Comparison of ENCODE assay signal across 8 cellular contexts in the genomic region with DNA sequence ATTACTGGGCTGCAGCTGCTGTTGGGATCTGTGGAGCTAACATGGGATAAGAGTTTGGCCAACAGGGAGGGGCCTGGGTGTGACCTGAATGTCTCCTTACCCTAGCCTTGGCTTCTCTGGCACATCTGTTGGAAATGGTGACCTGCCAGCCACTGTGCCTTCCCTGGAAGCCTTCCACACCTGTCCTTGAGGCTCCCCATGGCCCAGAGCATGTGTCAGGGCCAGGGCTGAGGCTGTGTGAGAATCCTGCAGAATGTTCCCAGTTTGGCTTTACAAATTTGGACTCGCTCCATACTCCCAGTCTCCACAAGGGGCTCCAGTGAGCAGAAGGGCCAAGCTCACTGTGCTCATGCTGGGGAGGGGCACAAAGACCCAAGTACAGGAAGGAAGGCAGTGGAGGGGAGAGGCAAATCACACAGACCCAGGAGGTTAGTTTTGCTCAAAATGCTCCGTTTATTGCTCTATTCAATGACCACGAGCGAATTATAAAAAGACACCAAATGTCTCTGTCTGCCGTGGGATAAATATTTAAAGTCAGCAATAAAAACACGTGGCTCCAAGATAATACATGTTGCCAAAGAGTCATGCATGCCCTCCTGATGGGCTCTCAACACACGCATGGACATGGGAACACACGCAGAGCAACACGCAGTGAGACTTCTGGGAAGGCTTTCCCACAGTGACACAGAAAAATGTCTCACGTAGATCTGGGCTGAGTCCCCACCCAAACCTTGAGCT. TPM values are rescaled to one million over a fixed set of nuclear protein-coding genes. Genes with fewer than 3 reads are reported as not detected.
DNase-seq lines count a peak whose midpoint lies in the region; ATAC-seq and TF ChIP-seq lines count a peak whose summit lies in the region.

No MANE protein-coding gene starts in this region.

- H3K36me3 Mint-ChIP-seq in natural killer cell = no peaks in the 10 kb centered on the region

- DNase-seq in AG04449 (ENCODE audit: low read depth, low spot score) = no peak
- no peak for DNase-seq in GM12864 (ENCODE audit: low read depth)
- DNase-seq in LHCN-M2 (ENCODE audit: low read depth) = peak; percentile 37
- DNase-seq in activated CD4-positive, alpha-beta T cell treated with anti-CD3 and anti-CD28 coated beads, Interleukin-2, amount 50 U/mL, for 48 hours = peak; percentile 52 to 65
- peak; percentile 64 for DNase-seq in epidermal melanocyte (ENCODE audit: insufficient read length, low spot score)
- DNase-seq in natural killer cell = no peak
- no peak for DNase-seq in NCI-H446 treated with DMSO at 0.1 percent for 48 hours (lab: John Stamatoyannopoulos, UW)

- POLR2A ChIA-PET in AG04449 (lab: Yijun Ruan, JAX) = no interaction called here

- ATAC-seq in natural killer cell (peak; percentile 56 to 77 (median 74)), GM18517 (IDR thresholded peaks at IDR 0.05; ENCODE audit: unreplicated experiment) (no peak)

- CTCF ChIA-PET in AG04449 (lab: Yijun Ruan, JAX) = interaction anchor here (0.6 to 3.0 kb wide), 16 partner anchors 9 to 640 kb away, joined by 3 to 15 read pairs (median 4); no protein-coding TSS in a partner anchor

- no peaks in the 10 kb centered on the region for H3K9me3 Mint-ChIP-seq in natural killer cell

- no peak overlapping the region for H3K4me3 Mint-ChIP-seq in natural killer cell

- peaks cover 0 to 6% of the 10 kb centered on the region in 2 donors for H3K4me1 Mint-ChIP-seq in natural killer cell

- H3K27me3 Mint-ChIP-seq in natural killer cell (ENCODE audit: low read depth in 2 of 2) = no peaks in the 10 kb centered on the region

- TF ChIP-seq CTCF in AG04449 (IDR thresholded peaks at IDR 0.05; ENCODE audit: insufficient read depth, low read length, missing control alignments) (peak; percentile 83), GM12864 (IDR thresholded peaks at IDR 0.05; ENCODE audit: low read depth, low read length, missing control alignments) (peak; percentile 98), natural killer cell (IDR thresholded peaks at IDR 0.05) (peak; percentile 81)

- H3K27ac Mint-ChIP-seq in natural killer cell = no peak overlapping the region

- H3K4me3 ChIP-seq in AG04449 (ENCODE audit: low read depth, low read length) = no peak overlapping the region
- no peak overlapping the region for H3K4me3 ChIP-seq in GM12864 (ENCODE audit: low read depth, low read length)

- intact Hi-C loops in natural killer cell (cut with micrococcal nuclease) = loop anchor here (10.0 kb wide), 1 partner anchor 93 kb away; a partner anchor contains a TSS

RNA-seq across cellular contexts. Expression of a gene that starts 1.7 kb away (rescaled TPM):
- total RNA-seq in LHCN-M2 (2014; rRNA removed) = not detected in 2 replicates
- 0.26 TPM for polyA plus RNA-seq in LHCN-M2 (2012)
- 1 to 10 TPM in 2 of 3 donors, under 1 TPM in 1; 0.83 to 1.7 (median 1.2) TPM for total RNA-seq in natural killer cell

RNA-seq across cellular contexts. Expression of a gene that starts 29.1 kb away (rescaled TPM):
- total RNA-seq in LHCN-M2 (2014; rRNA removed) (1.6 and 2.1 TPM in 2 replicates), natural killer cell (1 to 10 TPM; 3.1 to 9.3 (median 9.0) TPM)
- 2.1 TPM for polyA plus RNA-seq in LHCN-M2 (2012)

Comparison
In these comparisons a context has a peak if more than half of its experiments do, and no peak if none do; other contexts are left out.
1. DNase-seq: peak in LHCN-M2 (single experiment), activated CD4-positive, alpha-beta T cell treated with anti-CD3 and anti-CD28 coated beads, Interleukin-2, amount 50 U/mL, for 48 hours (2 of 2) and epidermal melanocyte (single experiment); none in AG04449 (single experiment), GM12864 (single experiment), natural killer cell (single experiment) and NCI-H446 treated with DMSO at 0.1 percent for 48 hours (single experiment).
2. Peak in every context shown above with its lines, with median percentiles within 50 percentile points of each other: CTCF ChIP-seq.